8 cellular contexts compared by ENCODE assay signal in the genomic region with DNA sequence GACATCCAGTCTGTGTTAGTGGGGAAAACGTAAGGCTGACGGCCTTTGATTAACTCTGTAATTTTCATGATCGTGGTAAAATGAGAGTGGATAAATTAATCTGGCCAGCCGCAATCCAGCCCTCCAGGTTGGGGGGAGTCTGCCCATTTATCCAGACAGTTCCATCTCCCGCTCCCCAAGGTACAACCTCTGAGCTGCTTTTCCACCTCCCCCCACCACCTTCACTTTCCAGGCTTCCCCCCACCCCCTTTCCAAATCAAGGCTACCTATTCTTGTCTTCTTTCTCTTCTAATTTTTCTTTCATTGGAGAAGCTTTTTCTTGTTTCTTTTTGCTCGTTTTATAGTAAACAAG. TPM values are rescaled to one million over a fixed set of nuclear protein-coding genes. Genes with fewer than 3 reads are reported as not detected.
DNase-seq lines count a peak whose midpoint lies in the region; ATAC-seq, FAIRE-seq and TF ChIP-seq lines count a peak whose summit lies in the region.

No MANE protein-coding gene starts in this region.

- DNase-seq in CD14-positive monocyte (ENCODE audit: low spot score) (no peak), LNCaP clone FGC (ENCODE audit: low read depth) (no peak), urothelium cell line (ENCODE audit: low spot score) (no peak), NCI-H1436 treated with DMSO at 0.1 percent for 48 hours (lab: John Stamatoyannopoulos, UW) (no peak)

- H3K27me3 Mint-ChIP-seq in CD14-positive monocyte (ENCODE audit: low read depth in 3 of 3) (peaks cover 0 to 2% (median 0%) of the 10 kb centered on the region in 3 donors), nephron (ENCODE audit: low read depth) (no peaks in the 10 kb centered on the region)
- no peaks in the 10 kb centered on the region for H3K27me3 Mint-ChIP-seq in dendritic cell treated with granulocyte-macrophage colony-stimulating factor and Interleukin-4, amounts not matched to agents 40 ng/mL and 50 ng/mL, for 4 days

- ATAC-seq in HG03460 (IDR thresholded peaks at IDR 0.05; ENCODE audit: unreplicated experiment) (no peak), HG03354 (IDR thresholded peaks at IDR 0.05; ENCODE audit: poor library complexity, severe bottlenecking, unreplicated experiment) (no peak)

- H3K9me3 Mint-ChIP-seq in CD14-positive monocyte (no peaks in the 10 kb centered on the region), nephron (no peaks in the 10 kb centered on the region)
- H3K9me3 Mint-ChIP-seq in dendritic cell treated with granulocyte-macrophage colony-stimulating factor and Interleukin-4, amounts not matched to agents 40 ng/mL and 50 ng/mL, for 4 days, result no peaks in the 10 kb centered on the region

- H3K4me3 ChIP-seq in LNCaP clone FGC (ENCODE audit: low read depth, low read length), result peak overlapping the region; percentile 86

- FAIRE-seq in urothelium cell line (lab: Jason Lieb, UNC), result no peak

- intact Hi-C loops in CD14-positive monocyte (cut with micrococcal nuclease), result no loop called here
- intact Hi-C loops in dendritic cell treated with granulocyte-macrophage colony-stimulating factor and Interleukin-4, amounts not matched to agents 40 ng/mL and 50 ng/mL, for 4 days (cut with micrococcal nuclease), result loop anchor here (2.0 to 10.0 kb wide), 3 partner anchors 122 to 500 kb away; a partner anchor contains a TSS

- TF ChIP-seq CTCF in CD14-positive monocyte (IDR thresholded peaks at IDR 0.05) (no peak), LNCaP clone FGC (IDR thresholded peaks at IDR 0.05; ENCODE audit: control insufficient read depth, extremely low read depth, insufficient read depth) (no peak), nephron (IDR thresholded peaks at IDR 0.05; ENCODE audit: unreplicated experiment in 3 of 3) (no peak)

- H3K27ac Mint-ChIP-seq in CD14-positive monocyte (peak overlapping the region; percentile 94 to 98 (median 98)), nephron (peak overlapping the region; percentile 91 to 93 (median 92))
- peak overlapping the region; percentile 96 for H3K27ac Mint-ChIP-seq in dendritic cell treated with granulocyte-macrophage colony-stimulating factor and Interleukin-4, amounts not matched to agents 40 ng/mL and 50 ng/mL, for 4 days

- peaks cover 0 to 2% of the 10 kb centered on the region in 2 donors for H3K36me3 Mint-ChIP-seq in CD14-positive monocyte
- H3K36me3 Mint-ChIP-seq in dendritic cell treated with granulocyte-macrophage colony-stimulating factor and Interleukin-4, amounts not matched to agents 40 ng/mL and 50 ng/mL, for 4 days (ENCODE audit: low read depth), result peaks cover 22% of the 10 kb centered on the region
- H3K36me3 Mint-ChIP-seq in nephron (ENCODE audit: low read depth), result no peaks in the 10 kb centered on the region

- H3K4me1 Mint-ChIP-seq in CD14-positive monocyte, result peaks cover 57% of the 10 kb centered on the region
- peaks cover 30% of the 10 kb centered on the region for H3K4me1 Mint-ChIP-seq in dendritic cell treated with granulocyte-macrophage colony-stimulating factor and Interleukin-4, amounts not matched to agents 40 ng/mL and 50 ng/mL, for 4 days (ENCODE audit: low read depth)
- H3K4me1 Mint-ChIP-seq in nephron, result peaks cover 35% of the 10 kb centered on the region

- peak overlapping the region; percentile 90 to 94 for H3K4me3 Mint-ChIP-seq in CD14-positive monocyte
- H3K4me3 Mint-ChIP-seq in dendritic cell treated with granulocyte-macrophage colony-stimulating factor and Interleukin-4, amounts not matched to agents 40 ng/mL and 50 ng/mL, for 4 days, result peak overlapping the region; percentile 94
- H3K4me3 Mint-ChIP-seq in nephron, result peak overlapping the region; percentile 91 to 99 (median 92)

RNA-seq across cellular contexts. Expression of a gene that starts 6.0 kb away (rescaled TPM):
- polyA plus RNA-seq in CD14-positive monocyte, result 10 to 100 TPM; 21.9 to 28.0 TPM

RNA-seq across cellular contexts. Expression of a gene that starts 6.1 kb away (rescaled TPM):
- polyA plus RNA-seq in CD14-positive monocyte, result not detected
